ENCODE assay signal across 24 cellular contexts in the genomic region with DNA sequence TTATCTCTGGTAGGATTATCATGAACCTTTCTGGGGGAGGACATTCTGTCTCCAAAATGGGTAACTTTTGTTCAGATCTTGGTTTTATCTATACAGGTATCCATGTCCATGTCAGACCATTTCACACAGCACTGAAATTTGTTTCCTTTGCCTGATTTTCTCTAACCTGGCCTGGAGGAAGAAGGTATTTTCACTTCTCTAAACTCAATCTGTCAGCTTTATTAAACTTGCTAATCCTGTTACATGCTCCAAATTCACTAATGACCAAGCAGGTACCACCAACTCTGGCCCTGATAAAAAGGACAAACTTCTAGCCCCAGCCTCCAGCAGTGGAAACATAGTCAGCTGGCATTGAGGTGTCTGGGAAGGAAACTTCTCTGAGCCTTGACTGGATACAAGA.
DNase-seq lines count a peak whose midpoint lies in the region; ATAC-seq, FAIRE-seq and TF ChIP-seq lines count a peak whose summit lies in the region.
"Had no signal": no experiment of that assay in that cellular context is flagged by ENCODE, and none has a peak within 500 bp of the region (broad histone marks: within the 10 kb centered on the region; RNA-seq: fewer than 3 reads in every experiment).

No MANE protein-coding gene starts in this region.

- ATAC-seq in stimulated activated effector memory CD8-positive, alpha-beta T cell treated with anti-CD3 and anti-CD28 coated beads, Interleukin-12 subunit alpha, Interleukin-12 subunit beta, amount 100 ng/mL, for 72 hours, result peak; percentile 13
- ATAC-seq in GM19463 (IDR thresholded peaks at IDR 0.05; ENCODE audit: unreplicated experiment), result no peak
- ATAC-seq: A549 had no signal

- no peaks in the 10 kb centered on the region for H3K9me3 Mint-ChIP-seq in Caco-2 (ENCODE audit: unreplicated experiment)
- no peaks in the 10 kb centered on the region for H3K9me3 Mint-ChIP-seq in stimulated activated effector memory CD8-positive, alpha-beta T cell treated with anti-CD3 and anti-CD28 coated beads, Interleukin-12 subunit alpha, Interleukin-12 subunit beta, amount 100 ng/mL, for 72 hours
- H3K9me3 Mint-ChIP-seq: CD4-positive, alpha-beta T cell had no signal

- H3K27me3 ChIP-seq in Caco-2 (replicated peaks; ENCODE audit: control insufficient read depth, insufficient read depth, low read length) (no peaks in the 10 kb centered on the region), OCI-LY3 (ENCODE audit: low read depth, low read length) (0 out of 2 replicates have a peak, but pooled peaks cover 2% of the 10 kb centered on the region)
- H3K27me3 ChIP-seq: BE2C; BLaER1 treated with 17β-estradiol and CSF1 and Interleukin-3, amounts not matched to agents 10 nM and 100 nM had no signal

- peak overlapping the region; percentile 11 for H3K27ac Mint-ChIP-seq in Caco-2 (ENCODE audit: unreplicated experiment)
- H3K27ac Mint-ChIP-seq in stimulated activated effector memory CD8-positive, alpha-beta T cell treated with anti-CD3 and anti-CD28 coated beads, Interleukin-12 subunit alpha, Interleukin-12 subunit beta, amount 100 ng/mL, for 72 hours, result no peak overlapping the region
- H3K27ac Mint-ChIP-seq: CD14-positive monocyte; CD4-positive, alpha-beta T cell; CD8-positive, alpha-beta memory T cell had no signal

- no peak for TF ChIP-seq CTCF in Caco-2 (IDR thresholded peaks at IDR 0.05; ENCODE audit: insufficient read depth in 1 of 2, low read depth in 1 of 2, low read length in 1 of 2, severe bottlenecking in 1 of 2, unreplicated experiment in 1 of 2)
- TF ChIP-seq CTCF in OCI-LY3 (IDR thresholded peaks at IDR 0.05; ENCODE audit: low read depth, low read length), result no peak
- TF ChIP-seq CTCF in RWPE1 (conservative IDR thresholded peaks at IDR 0.05; ENCODE audit: low read depth), result no peak

- DNase-seq in Caco-2, result no peak
- no peak for DNase-seq in GM19239 (ENCODE audit: insufficient read length, low spot score)
- DNase-seq in stimulated activated effector memory CD8-positive, alpha-beta T cell treated with anti-CD3 and anti-CD28 coated beads, Interleukin-12 subunit alpha, Interleukin-12 subunit beta, amount 100 ng/mL, for 72 hours (ENCODE audit: low spot score in 2 of 2), result no peak
- no peak for DNase-seq in RWPE1 (ENCODE audit: low spot score)
- no peak for DNase-seq in RPMI8226
- DNase-seq: 8988T; ACHN; AML-193; BE2C; Calu3; CD4-positive, alpha-beta T cell; CD8-positive, alpha-beta memory T cell; DMS53; DMS79 treated with DMSO at 0.1 percent for 48 hours; GF-D8; GM23248; H7; HCEC 1CT had no signal

- no peaks in the 10 kb centered on the region for H4K20me1 ChIP-seq in OCI-LY3 (ENCODE audit: insufficient read depth, low read length)
- H4K20me1 ChIP-seq: BLaER1 treated with 17β-estradiol and CSF1 and Interleukin-3, amounts not matched to agents 10 nM and 100 nM had no signal

- H3K27me3 Mint-ChIP-seq in Caco-2 (ENCODE audit: insufficient read depth, unreplicated experiment), result no peaks in the 10 kb centered on the region

- H3K79me2 ChIP-seq in OCI-LY3 (ENCODE audit: low read length), result no peaks in the 10 kb centered on the region

- no TSS peak for BruUV-seq in Caco-2 (replicated peaks; lab: Mats Ljungman, UMichigan)

- intact Hi-C loops in Caco-2 (cut with micrococcal nuclease; ENCODE audit: unreplicated experiment), result no loop called here

- H3K9me3 ChIP-seq in Caco-2, result no peaks in the 10 kb centered on the region
- no peaks in the 10 kb centered on the region for H3K9me3 ChIP-seq in OCI-LY3 (ENCODE audit: insufficient read depth, low read length)
- H3K9me3 ChIP-seq: A549; BE2C; BLaER1 treated with 17β-estradiol and CSF1 and Interleukin-3, amounts not matched to agents 10 nM and 100 nM had no signal

- peak overlapping the region; percentile 46 for H3K4me2 ChIP-seq in OCI-LY3 (ENCODE audit: low read length)
- H3K4me2 ChIP-seq: A549; BLaER1 treated with 17β-estradiol and CSF1 and Interleukin-3, amounts not matched to agents 10 nM and 100 nM had no signal

- H3K4me3 Mint-ChIP-seq in Caco-2 (ENCODE audit: unreplicated experiment), result no peak overlapping the region
- H3K4me3 Mint-ChIP-seq in stimulated activated effector memory CD8-positive, alpha-beta T cell treated with anti-CD3 and anti-CD28 coated beads, Interleukin-12 subunit alpha, Interleukin-12 subunit beta, amount 100 ng/mL, for 72 hours, result no peak overlapping the region
- H3K4me3 Mint-ChIP-seq: CD14-positive monocyte; CD4-positive, alpha-beta T cell; CD8-positive, alpha-beta memory T cell had no signal

- H3K9ac ChIP-seq in OCI-LY3 (ENCODE audit: low read length), result no peak overlapping the region
- H3K9ac ChIP-seq: BLaER1 treated with 17β-estradiol and CSF1 and Interleukin-3, amounts not matched to agents 10 nM and 100 nM; GM23248 had no signal

- H3K36me3 ChIP-seq in Caco-2 (ENCODE audit: control insufficient read depth, insufficient read depth, low read length) (no peaks in the 10 kb centered on the region), OCI-LY3 (replicated peaks; ENCODE audit: low read depth, low read length) (no peaks in the 10 kb centered on the region)
- H3K36me3 ChIP-seq: BE2C; BLaER1 treated with 17β-estradiol and CSF1 and Interleukin-3, amounts not matched to agents 10 nM and 100 nM had no signal

- POLR2A ChIA-PET in Caco-2 (lab: Charles Lee) (no interaction called here), RWPE1 (lab: Yijun Ruan, JAX; ENCODE audit: low non-redundant PET) (no interaction called here)

- H3K4me1 Mint-ChIP-seq in Caco-2 (ENCODE audit: low read depth, unreplicated experiment), result no peaks in the 10 kb centered on the region
- H3K4me1 Mint-ChIP-seq in stimulated activated effector memory CD8-positive, alpha-beta T cell treated with anti-CD3 and anti-CD28 coated beads, Interleukin-12 subunit alpha, Interleukin-12 subunit beta, amount 100 ng/mL, for 72 hours, result no peaks in the 10 kb centered on the region
- H3K4me1 Mint-ChIP-seq: CD14-positive monocyte; CD8-positive, alpha-beta memory T cell had no signal

- no peaks in the 10 kb centered on the region for H3K36me3 Mint-ChIP-seq in Caco-2 (ENCODE audit: insufficient read depth, unreplicated experiment)
- H3K36me3 Mint-ChIP-seq in stimulated activated effector memory CD8-positive, alpha-beta T cell treated with anti-CD3 and anti-CD28 coated beads, Interleukin-12 subunit alpha, Interleukin-12 subunit beta, amount 100 ng/mL, for 72 hours, result no peaks in the 10 kb centered on the region
- H3K36me3 Mint-ChIP-seq: CD14-positive monocyte; CD8-positive, alpha-beta memory T cell had no signal

- no peak overlapping the region for H2AFZ ChIP-seq in OCI-LY3 (ENCODE audit: low read depth, low read length)
- H2AFZ ChIP-seq: GM23248 had no signal

- FAIRE-seq in GM19239 (lab: Jason Lieb, UNC), result peak; percentile 49
- FAIRE-seq: A549, H1 had no signal

- H3K4me3 ChIP-seq in Caco-2 (ENCODE audit: low read depth, low read length) (no peak overlapping the region), OCI-LY3 (ENCODE audit: low read length) (no peak overlapping the region)
- H3K4me3 ChIP-seq: A549; BLaER1 treated with 17β-estradiol and CSF1 and Interleukin-3, amounts not matched to agents 10 nM and 100 nM; GM23248 had no signal

- CTCF ChIA-PET in Caco-2 (lab: Charles Lee) (no interaction called here), RWPE1 (lab: Yijun Ruan, JAX) (interaction anchor here (0.6 kb wide), 1 partner anchor 88 kb away, joined by 4 read pairs; no protein-coding TSS in a partner anchor)

- H3K27ac ChIP-seq in OCI-LY3 (ENCODE audit: low read length), result no peak overlapping the region
- no peak overlapping the region for H3K27ac ChIP-seq in RWPE1
- H3K27ac ChIP-seq: A549; BLaER1 treated with 17β-estradiol and CSF1 and Interleukin-3, amounts not matched to agents 10 nM and 100 nM; GM23248 had no signal

- H3K4me1 ChIP-seq in Caco-2 (peaks cover 5% of the 10 kb centered on the region), OCI-LY3 (ENCODE audit: low read length) (peaks cover 11% of the 10 kb centered on the region)
- H3K4me1 ChIP-seq: A549; BE2C; BLaER1 treated with 17β-estradiol and CSF1 and Interleukin-3, amounts not matched to agents 10 nM and 100 nM had no signal
